8 cellular contexts compared by ENCODE assay signal in genomic region chr6:15400572-15401004, GRCh38.
DNase-seq lines count a peak whose midpoint lies in the region; ATAC-seq and TF ChIP-seq lines count a peak whose summit lies in the region.

No MANE protein-coding gene starts in this region.

- H3K27ac ChIP-seq in PC-9, result no peak overlapping the region

- BruUV-seq in PC-9 (replicated peaks; lab: Mats Ljungman, UMichigan), result no TSS peak

- H3K36me3 ChIP-seq in PC-9 (ENCODE audit: low read depth), result no peaks in the 10 kb centered on the region

- H3K4me2 ChIP-seq in PC-9, result no peak overlapping the region

- peak; percentile 80 to 87 for ATAC-seq in left cardiac atrium

- H3K27me3 ChIP-seq in PC-9 (ENCODE audit: insufficient read depth, low read depth), result no peaks in the 10 kb centered on the region

- no peaks in the 10 kb centered on the region for H3K9me3 ChIP-seq in PC-9 (ENCODE audit: insufficient read depth, low read depth)

- no peaks in the 10 kb centered on the region for H3K9me3 Mint-ChIP-seq in progenitor cell of endocrine pancreas (ENCODE audit: low read depth)

- peaks cover 28% of the 10 kb centered on the region for H3K4me1 ChIP-seq in PC-9 (replicated peaks; ENCODE audit: insufficient read depth)

- DNase-seq in COR-L47 (lab: John Stamatoyannopoulos, UW) (peak; percentile 31), NCI-H146 treated with DMSO at 0.1 percent for 48 hours (lab: John Stamatoyannopoulos, UW; ENCODE audit: unreplicated experiment) (peak; percentile 52), left cardiac atrium (peak; percentile 69), progenitor cell of endocrine pancreas (ENCODE audit: low spot score, unreplicated experiment) (peak; percentile 15), PC-9 (no peak), NOMO-1 (lab: John Stamatoyannopoulos, UW; ENCODE audit: unreplicated experiment in 2 of 2) (no peak)
- DNase-seq in activated naive CD4-positive, alpha-beta T cell treated with anti-CD3 and anti-CD28 coated beads, Interleukin-2, amount 50 U/mL, for 16 hours, result peak; percentile 29
- no peak for DNase-seq in effector CD4-positive, alpha-beta T cell

- no peaks in the 10 kb centered on the region for H3K27me3 Mint-ChIP-seq in progenitor cell of endocrine pancreas

- peaks cover 41% of the 10 kb centered on the region for H4K20me1 ChIP-seq in PC-9 (ENCODE audit: insufficient read depth)

- H3F3A ChIP-seq in PC-9 (ENCODE audit: insufficient read depth, low read depth), result peaks cover 21% of the 10 kb centered on the region

- H3K4me3 Mint-ChIP-seq in progenitor cell of endocrine pancreas (ENCODE audit: low read depth), result peak overlapping the region; percentile 66

- CTCF ChIA-PET in PC-9 (lab: Charles Lee), result no interaction called here

- intact Hi-C loops in left cardiac atrium (cut with DNase I), result no loop called here
- intact Hi-C loops in PC-9 (cut with micrococcal nuclease; ENCODE audit: unreplicated experiment), result no loop called here

- POLR2A ChIA-PET in PC-9 (lab: Charles Lee; ENCODE audit: unreplicated experiment), result interaction anchor here (0.6 kb wide), 1 partner anchor 153 kb away, joined by 4 read pairs; no protein-coding TSS in a partner anchor

- H3K4me1 Mint-ChIP-seq in progenitor cell of endocrine pancreas (ENCODE audit: low read depth), result peaks cover 66% of the 10 kb centered on the region

- H3K36me3 Mint-ChIP-seq in progenitor cell of endocrine pancreas (ENCODE audit: insufficient read depth), result no peaks in the 10 kb centered on the region

- H2AFZ ChIP-seq in PC-9, result no peak overlapping the region

- H3K27ac Mint-ChIP-seq in progenitor cell of endocrine pancreas, result peak overlapping the region; percentile 92

- H3K9me2 ChIP-seq in PC-9 (ENCODE audit: insufficient read depth), result no peaks in the 10 kb centered on the region; the same call in 1 of the 2 replicates

- H3K79me2 ChIP-seq in PC-9 (ENCODE audit: low read depth), result peaks cover 90% of the 10 kb centered on the region

- H3K4me3 ChIP-seq in PC-9, result no peak overlapping the region

- TF ChIP-seq CTCF in progenitor cell of endocrine pancreas (IDR thresholded peaks at IDR 0.05; ENCODE audit: unreplicated experiment) (no peak), PC-9 (conservative IDR thresholded peaks at IDR 0.05) (no peak)

Comparison
In these comparisons a context has a peak if more than half of its experiments do, and no peak if none do; other contexts are left out.
1. DNase-seq: peak in COR-L47 (single experiment), NCI-H146 treated with DMSO at 0.1 percent for 48 hours (single experiment), activated naive CD4-positive, alpha-beta T cell treated with anti-CD3 and anti-CD28 coated beads, Interleukin-2, amount 50 U/mL, for 16 hours (single experiment), left cardiac atrium (single experiment) and progenitor cell of endocrine pancreas (single experiment); none in PC-9 (0 of 2), NOMO-1 (0 of 2) and effector CD4-positive, alpha-beta T cell (single experiment).